In the genomic region with DNA sequence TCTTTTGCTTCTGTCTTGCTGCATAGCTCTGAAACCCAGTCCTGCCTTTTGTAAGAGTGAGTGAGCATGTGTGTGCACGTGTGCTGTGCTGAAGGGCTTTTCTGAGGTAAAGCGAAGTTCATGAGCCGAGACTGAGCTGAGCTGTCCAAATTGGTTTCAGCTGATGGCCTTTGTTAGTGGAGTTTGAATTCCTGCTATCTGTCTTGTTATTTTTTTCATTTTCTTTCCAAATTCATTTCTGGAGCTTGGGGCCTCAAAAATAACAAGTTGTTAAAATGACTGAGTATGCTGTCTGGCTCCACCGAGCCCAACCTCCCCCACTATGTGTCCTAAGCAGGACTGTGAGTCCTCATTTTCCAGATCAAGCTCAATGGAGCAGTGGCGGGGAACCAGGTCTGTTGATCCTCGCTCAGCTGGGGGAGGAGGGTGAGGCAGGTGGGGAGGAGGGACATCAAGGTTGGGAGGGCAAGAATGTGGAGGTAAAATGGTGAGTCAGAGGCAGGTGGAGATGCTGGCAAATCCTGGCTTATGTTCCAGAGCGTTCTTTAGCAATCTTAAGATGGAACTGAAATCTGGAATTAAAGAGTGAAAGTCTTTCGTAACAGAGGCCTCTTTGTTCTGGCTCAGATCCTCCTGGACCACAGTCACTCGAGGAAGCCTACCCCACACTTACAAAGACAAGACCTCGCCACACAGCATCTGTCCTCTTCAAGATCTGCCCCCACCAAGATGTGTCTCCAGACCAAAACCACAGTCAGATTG, we compare ENCODE assay signal across 1 cellular context.
TF ChIP-seq lines count a peak whose summit lies in the region.

No MANE protein-coding gene starts in this region.

TF ChIP-seq in K562, 482 proteins besides CTCF, POLR2A, EP300 and RAD21 (continued from another document):
- no peak for TF ChIP-seq ZBTB33 (CRISPR knock-in tag; IDR thresholded peaks at IDR 0.05)
- TF ChIP-seq ZNF263 (CRISPR knock-in tag; IDR thresholded peaks at IDR 0.05; ENCODE audit: borderline replicate concordance), result peak; percentile 79
